In the genomic region with DNA sequence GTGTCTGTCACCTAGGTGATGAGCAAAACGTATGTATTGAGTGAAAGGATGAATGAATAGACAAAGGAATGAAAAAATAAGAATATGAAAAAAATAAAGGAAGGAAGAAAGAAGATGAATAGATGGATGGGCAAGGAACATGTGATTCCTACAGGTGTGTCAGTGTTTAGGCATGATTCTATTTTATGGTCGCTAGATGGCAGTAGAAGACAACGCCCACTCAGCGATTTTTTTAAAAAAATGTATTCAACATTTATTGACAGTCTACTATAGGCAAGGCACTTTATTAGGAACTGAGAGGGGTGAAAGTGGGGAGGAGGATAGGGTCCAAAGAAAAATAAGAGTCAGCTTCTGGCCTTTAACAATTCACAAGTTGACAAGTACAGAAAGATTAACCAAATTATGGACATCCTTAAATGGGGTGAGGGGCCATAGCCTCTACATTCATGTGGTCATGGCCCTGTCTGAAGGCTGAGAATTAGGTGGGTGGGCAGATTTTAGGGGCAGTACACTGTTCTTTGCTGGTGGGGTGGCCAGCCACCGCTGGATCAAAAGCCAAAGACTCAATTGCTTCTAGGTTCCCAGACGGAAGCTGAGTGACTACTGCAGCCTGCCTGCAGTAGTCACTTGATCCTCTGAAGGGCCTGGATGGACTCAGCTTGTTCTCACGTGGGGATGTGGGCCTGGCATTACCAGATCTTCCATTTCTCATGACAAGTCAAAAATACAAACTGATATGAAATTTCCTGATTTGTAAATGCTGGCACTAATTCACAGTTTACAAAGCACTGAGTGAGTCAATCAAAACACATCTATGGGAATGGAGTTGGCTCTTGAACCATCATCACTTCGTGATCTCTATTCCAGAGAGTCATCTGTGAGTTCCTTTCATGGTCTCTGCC, we compare ENCODE assay signal across 9 cellular contexts.
DNase-seq lines count a peak whose midpoint lies in the region; ATAC-seq, FAIRE-seq and TF ChIP-seq lines count a peak whose summit lies in the region.
"Had no signal": no experiment of that assay in that cellular context is flagged by ENCODE, and none has a peak within 500 bp of the region (broad histone marks: within the 10 kb centered on the region; RNA-seq: fewer than 3 reads in every experiment).

No MANE protein-coding gene starts in this region.

- FAIRE-seq in endothelial cell of umbilical vein (lab: Jason Lieb, UNC), result peak; percentile 47

- CTCF ChIA-PET in endothelial cell of umbilical vein (lab: Charles Lee), result interaction anchor here (0.5 to 7.1 kb wide), 33 partner anchors 8 to 1984 kb away, joined by 3 to 164 read pairs (median 4); a partner anchor contains a TSS

- H3K27me3 ChIP-seq in OCI-LY1 (ENCODE audit: insufficient read depth, low read length) (no peaks in the 10 kb centered on the region), endothelial cell of umbilical vein (ENCODE audit: control insufficient read depth in 2 of 2, insufficient read depth in 2 of 2, low read length in 2 of 2) (no peaks in the 10 kb centered on the region)

- H3K9ac ChIP-seq in OCI-LY1 (ENCODE audit: low read length), result no peak overlapping the region
- H3K9ac ChIP-seq in endothelial cell of umbilical vein (replicated peaks; ENCODE audit: extremely low read depth, insufficient read depth, low read length), result no peak overlapping the region

- BruUV-seq in endothelial cell of umbilical vein (replicated peaks; lab: Mats Ljungman, UMichigan), result no TSS peak

- no peaks in the 10 kb centered on the region for H3K9me3 ChIP-seq in OCI-LY1 (ENCODE audit: low read length)
- no peaks in the 10 kb centered on the region for H3K9me3 ChIP-seq in endothelial cell of umbilical vein (replicated peaks; ENCODE audit: control insufficient read depth, insufficient read depth, low read length)

- H2AFZ ChIP-seq in OCI-LY1 (ENCODE audit: low read length), result no peak overlapping the region
- peak overlapping the region; percentile 50 for H2AFZ ChIP-seq in endothelial cell of umbilical vein (ENCODE audit: low read depth, low read length)

- no peaks in the 10 kb centered on the region for H3F3A ChIP-seq in OCI-LY1 (ENCODE audit: insufficient read depth, low read length)

- no peak overlapping the region for H3K27ac Mint-ChIP-seq in progenitor cell of endocrine pancreas

- no peaks in the 10 kb centered on the region for H3K27me3 Mint-ChIP-seq in progenitor cell of endocrine pancreas

- TF ChIP-seq CTCF in OCI-LY1 (IDR thresholded peaks at IDR 0.05; ENCODE audit: low read length) (peak; percentile 80), endothelial cell of umbilical vein (IDR thresholded peaks at IDR 0.05; ENCODE audit: extremely low read depth in 1 of 2, insufficient read depth in 1 of 2, low read depth in 1 of 2, low read length in 2 of 2) (peak; percentile 41 to 59), progenitor cell of endocrine pancreas (IDR thresholded peaks at IDR 0.05; ENCODE audit: unreplicated experiment) (peak; percentile 81)

- H3K4me3 Mint-ChIP-seq in progenitor cell of endocrine pancreas (ENCODE audit: low read depth), result no peak overlapping the region

- no peak for TF ChIP-seq POLR2A in endothelial cell of umbilical vein (IDR thresholded peaks at IDR 0.05; ENCODE audit: low read depth, low read length)

- H3K4me3 ChIP-seq in OCI-LY1 (ENCODE audit: low read depth, low read length, poor library complexity, severe bottlenecking) (no peak overlapping the region), endothelial cell of umbilical vein (replicated peaks in 1 of 3; ENCODE audit: insufficient read depth in 1 of 3, low read depth in 1 of 3, low read length in 3 of 3) (no peak overlapping the region)
- H3K4me3 ChIP-seq: skin epidermis had no signal

- no peaks in the 10 kb centered on the region for H3K36me3 Mint-ChIP-seq in progenitor cell of endocrine pancreas (ENCODE audit: insufficient read depth)

- H3K36me3 ChIP-seq in OCI-LY1 (ENCODE audit: insufficient read depth, low read length) (no peaks in the 10 kb centered on the region), endothelial cell of umbilical vein (ENCODE audit: control insufficient read depth in 2 of 2, extremely low read depth in 1 of 2, insufficient read depth in 2 of 2, low read length in 2 of 2) (no peaks in the 10 kb centered on the region)

- H3K9me3 Mint-ChIP-seq in progenitor cell of endocrine pancreas (ENCODE audit: low read depth), result no peaks in the 10 kb centered on the region

- H4K20me1 ChIP-seq in OCI-LY1 (ENCODE audit: insufficient read depth, low read length), result no peaks in the 10 kb centered on the region
- H4K20me1 ChIP-seq in endothelial cell of umbilical vein (replicated peaks; ENCODE audit: control insufficient read depth, extremely low read depth, insufficient read depth, low read length), result no peaks in the 10 kb centered on the region

- H3K9me2 ChIP-seq in OCI-LY1 (ENCODE audit: low read depth, low read length), result no peaks in the 10 kb centered on the region

- H3K27ac ChIP-seq in OCI-LY1 (ENCODE audit: low read depth, low read length, poor library complexity, severe bottlenecking) (no peak overlapping the region), endothelial cell of umbilical vein (ENCODE audit: insufficient read depth, low read depth, low read length) (no peak overlapping the region)
- H3K27ac ChIP-seq: skin epidermis had no signal

- H3K79me2 ChIP-seq in OCI-LY1 (ENCODE audit: insufficient read depth, low read length) (no peaks in the 10 kb centered on the region), endothelial cell of umbilical vein (ENCODE audit: control insufficient read depth, insufficient read depth, low read length) (no peaks in the 10 kb centered on the region)

- dilution Hi-C loops in endothelial cell of umbilical vein (cut with MboI; ENCODE audit: extremely low pct_ligation_motif_present, low sequenced_read_pairs), result no loop called here

- POLR2A ChIA-PET in endothelial cell of umbilical vein (lab: Charles Lee), result no interaction called here

- no peaks in the 10 kb centered on the region for H3K4me1 Mint-ChIP-seq in progenitor cell of endocrine pancreas (ENCODE audit: low read depth)

- H3K4me2 ChIP-seq in OCI-LY1 (ENCODE audit: low read length) (no peak overlapping the region), endothelial cell of umbilical vein (ENCODE audit: insufficient read depth, low read length) (no peak overlapping the region)

- H3K9me1 ChIP-seq in endothelial cell of umbilical vein (replicated peaks; ENCODE audit: control insufficient read depth, extremely low read depth, insufficient read depth, low read length), result no peaks in the 10 kb centered on the region

- intact Hi-C loops in endothelial cell of umbilical vein (cut with micrococcal nuclease), result loop anchor here (5.0 to 10.0 kb wide), 2 partner anchors 1222 to 1999 kb away; no protein-coding TSS in a partner anchor

- no peak for ATAC-seq in GM18861 (IDR thresholded peaks at IDR 0.05; ENCODE audit: unreplicated experiment)

- peaks cover 11% of the 10 kb centered on the region for H3K4me1 ChIP-seq in OCI-LY1 (ENCODE audit: insufficient read depth, low read length, severe bottlenecking)
- peaks cover 21% of the 10 kb centered on the region for H3K4me1 ChIP-seq in endothelial cell of umbilical vein (ENCODE audit: control insufficient read depth, extremely low read depth, insufficient read depth, low read length)

- DNase-seq in COLO668 (lab: John Stamatoyannopoulos, UW; ENCODE audit: unreplicated experiment), result peak; percentile 12
- DNase-seq in H4 (ENCODE audit: low spot score), result peak; percentile 38
- peak; percentile 51 for DNase-seq in endothelial cell of umbilical vein (ENCODE audit: low read depth, low spot score)
- DNase-seq in progenitor cell of endocrine pancreas (ENCODE audit: low spot score, unreplicated experiment), result no peak
- DNase-seq in anterior cingulate cortex (lab: John Stamatoyannopoulos, UW), result no peak
- no peak for DNase-seq in 8988T

TF ChIP-seq in endothelial cell of umbilical vein, 7 proteins besides CTCF, POLR2A, EP300 and RAD21:
- TF ChIP-seq GATA2 (IDR thresholded peaks at IDR 0.05; ENCODE audit: insufficient read depth, insufficient read length, low read depth, low read length) (no peak), POLR2AphosphoS5 (IDR thresholded peaks at IDR 0.05; ENCODE audit: insufficient read depth, low read depth, low read length) (no peak), FOS (IDR thresholded peaks at IDR 0.05; ENCODE audit: borderline replicate concordance, insufficient read depth, low read length) (no peak), JUN (IDR thresholded peaks at IDR 0.05; ENCODE audit: borderline replicate concordance, insufficient read depth, insufficient read length, low read depth) (no peak), MYC (IDR thresholded peaks at IDR 0.05; ENCODE audit: low read depth, low read length) (no peak), EZH2 (IDR thresholded peaks at IDR 0.05; ENCODE audit: borderline replicate concordance, low read depth, low read length, severe bottlenecking) (no peak)
- TF ChIP-seq, protein P1, sequence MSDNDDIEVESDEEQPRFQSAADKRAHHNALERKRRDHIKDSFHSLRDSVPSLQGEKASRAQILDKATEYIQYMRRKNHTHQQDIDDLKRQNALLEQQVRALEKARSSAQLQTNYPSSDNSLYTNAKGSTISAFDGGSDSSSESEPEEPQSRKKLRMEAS (IDR thresholded peaks at IDR 0.05; ENCODE audit: insufficient read depth, insufficient read length), result no peak

Comparison
In these comparisons a context has a peak if more than half of its experiments do, and no peak if none do; other contexts are left out.
1. DNase-seq: peak in COLO668 (single experiment), H4 (single experiment) and endothelial cell of umbilical vein (single experiment); none in progenitor cell of endocrine pancreas (single experiment), anterior cingulate cortex (0 of 58) and 8988T (single experiment).
2. Peak in every context shown above with its lines, with median percentiles within 50 percentile points of each other: CTCF ChIP-seq.